Comparison of ENCODE assay signal across 21 cellular contexts in the genomic region with DNA sequence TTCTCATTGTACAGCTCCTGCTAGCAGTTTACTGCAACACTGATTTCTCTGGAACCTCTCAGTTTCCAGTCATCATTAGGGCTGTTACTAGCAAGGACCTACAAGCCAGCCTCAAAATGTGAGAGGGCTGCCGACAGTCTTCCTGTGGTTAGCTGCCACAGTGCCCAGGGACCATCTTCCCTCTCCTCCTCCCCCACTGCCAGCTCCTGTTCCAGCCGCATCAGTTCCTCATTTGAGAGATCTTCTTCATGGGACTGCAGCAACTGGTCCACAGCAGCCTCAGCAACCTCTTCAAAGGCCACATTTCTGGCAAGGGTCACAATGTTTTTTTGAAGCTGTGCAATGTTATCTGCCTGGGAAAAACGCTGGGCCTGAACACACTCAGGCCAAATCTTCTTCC. TPM values are rescaled to one million over a fixed set of nuclear protein-coding genes. Genes with fewer than 3 reads are reported as not detected.
DNase-seq lines count a peak whose midpoint lies in the region; ATAC-seq, FAIRE-seq and TF ChIP-seq lines count a peak whose summit lies in the region.
"Had no signal": no experiment of that assay in that cellular context is flagged by ENCODE, and none has a peak within 500 bp of the region (broad histone marks: within the 10 kb centered on the region; RNA-seq: fewer than 3 reads in every experiment).

No MANE protein-coding gene starts in this region.

- no peaks in the 10 kb centered on the region for H3K9me2 ChIP-seq in OCI-LY7 (ENCODE audit: insufficient read depth, low read length)

- no peak for TF ChIP-seq EP300 in GM12878 (IDR thresholded peaks at IDR 0.05; ENCODE audit: borderline replicate concordance in 1 of 2, control insufficient read depth in 1 of 2, low read depth in 2 of 2, low read length in 2 of 2)

- DNase-seq in AML-193 (lab: John Stamatoyannopoulos, UW) (peak; percentile 84 to 94), KBM-7 (peak; percentile 95), OCI-LY7 (ENCODE audit: low spot score) (peak; percentile 37), GM12878 (ENCODE audit: low read depth, low spot score) (no peak), NCI-H1105 treated with DMSO at 0.1 percent for 48 hours (lab: John Stamatoyannopoulos, UW) (no peak), cortex of kidney (lab: John Stamatoyannopoulos, UW) (no peak), NCI-H69 (lab: John Stamatoyannopoulos, UW) (no peak)
- DNase-seq in stimulated activated CD4-positive, alpha-beta T cell treated with anti-CD3 and anti-CD28 coated beads, Interleukin-4, amount 100 ng/mL, for 4 hours = no peak
- DNase-seq: activated CD4-positive, alpha-beta T cell treated with anti-CD3 and anti-CD28 coated beads for 4 hours; foreskin keratinocyte; mammary epithelial cell; NCI-H1048; NCI-H2081 treated with DMSO at 0.1 percent for 48 hours; pancreas; PC-3; stimulated activated CD4-positive, alpha-beta T cell treated with anti-CD3 and anti-CD28 coated beads, Interleukin-2, amount 100 ng/mL, for 24 hours had no signal

- RAD21 ChIA-PET in GM12878 (lab: Charles Lee; ENCODE audit: unreplicated experiment) = interaction anchor here (0.6 kb wide), 1 partner anchor 40 kb away, joined by 3 read pairs; no protein-coding TSS in a partner anchor

- WGBS in GM12878 (ENCODE audit: insufficient coverage, insufficient replicate concordance, low lambda C conversion rate, missing lambda C conversion rate) = 63% methylated on average over 3 of the region's 3 CpGs

- TF ChIP-seq CTCF in OCI-LY7 (conservative IDR thresholded peaks at IDR 0.05; ENCODE audit: low read length) = no peak
- TF ChIP-seq CTCF in GM12878 (IDR thresholded peaks at IDR 0.05 in 2 of 3, conservative IDR thresholded peaks at IDR 0.05 in 1 of 3; ENCODE audit: control insufficient read depth in 2 of 3, extremely low read depth in 1 of 3, insufficient read depth in 1 of 3, low read depth in 3 of 3, low read length in 3 of 3) = no peak

- H4K20me1 ChIP-seq in OCI-LY7 (ENCODE audit: insufficient read depth, low read length) = 0 out of 2 replicates have a peak, but pooled peaks cover 6% of the 10 kb centered on the region
- no peaks in the 10 kb centered on the region for H4K20me1 ChIP-seq in GM12878 (ENCODE audit: control insufficient read depth, insufficient read depth)

- H3K9me3 ChIP-seq in OCI-LY7 (ENCODE audit: low read length) = no peaks in the 10 kb centered on the region
- H3K9me3 ChIP-seq in GM12878 (replicated peaks; ENCODE audit: control insufficient read depth, insufficient read depth, low read length) = no peaks in the 10 kb centered on the region; the same call in 2 of the 3 replicates
- H3K9me3 ChIP-seq: pancreas, SJSA1, upper lobe of left lung had no signal

- intact Hi-C loops in OCI-LY7 (cut with micrococcal nuclease; ENCODE audit: unreplicated experiment) = no loop called here
- intact Hi-C loops in GM12878 (cut with micrococcal nuclease; ENCODE audit: unreplicated experiment) = no loop called here

- H3K36me3 ChIP-seq in OCI-LY7 (ENCODE audit: insufficient read depth, low read length) (peaks cover 44% of the 10 kb centered on the region), GM12878 (ENCODE audit: control insufficient read depth in 2 of 2, insufficient read depth in 2 of 2, low read length in 1 of 2) (no peaks in the 10 kb centered on the region)
- H3K36me3 ChIP-seq: pancreas had no signal

- no peak for TF ChIP-seq RAD21 in GM12878 (IDR thresholded peaks at IDR 0.05; ENCODE audit: insufficient read depth, low read depth, low read length)

- CTCF ChIA-PET in OCI-LY7 (lab: Charles Lee; ENCODE audit: unreplicated experiment) (interaction anchor here (1.3 kb wide), 1 partner anchor 16 kb away, joined by 6 read pairs; no protein-coding TSS in a partner anchor), GM12878 (lab: Yijun Ruan, JAX) (interaction anchor here (1.1 to 1.4 kb wide), 2 partner anchors 12 to 264 kb away, joined by 3 read pairs; no protein-coding TSS in a partner anchor)

- peak overlapping the region; percentile 60 for H3K4me2 ChIP-seq in OCI-LY7 (ENCODE audit: low read length)
- H3K4me2 ChIP-seq in GM12878 (ENCODE audit: control insufficient read depth, insufficient read depth) = no peak overlapping the region; the same call in 1 of the 2 replicates

- H3K79me2 ChIP-seq in OCI-LY7 (ENCODE audit: insufficient read depth, low read depth, low read length) = peaks cover 30% of the 10 kb centered on the region
- peaks cover 33% of the 10 kb centered on the region for H3K79me2 ChIP-seq in GM12878 (ENCODE audit: control insufficient read depth, insufficient read depth, low read length)

- H3K4me3 ChIP-seq in OCI-LY7 (ENCODE audit: low read depth, low read length, poor library complexity, severe bottlenecking) = peak overlapping the region; percentile 25
- no peak overlapping the region for H3K4me3 ChIP-seq in GM12878
- H3K4me3 ChIP-seq: coronary artery, pancreas, SJSA1, upper lobe of left lung had no signal

- H3K4me1 ChIP-seq in OCI-LY7 (ENCODE audit: insufficient read depth, low read length, poor library complexity, severe bottlenecking) (peaks cover 38% of the 10 kb centered on the region), GM12878 (ENCODE audit: control insufficient read depth, insufficient read depth, low read length) (peaks cover 14% of the 10 kb centered on the region)

- no peak for ATAC-seq in GM12878
- ATAC-seq: foreskin keratinocyte, HCT116, pancreas, PC-3 had no signal

- in situ Hi-C loops in KBM-7 (cut with MboI; ENCODE audit: low pct_unique_long_range_greater_than_20kb, low sequenced_read_pairs) (no loop called here), GM12878 (cut with MboI) (no loop called here)

- H2AFZ ChIP-seq in OCI-LY7 (ENCODE audit: low read length) (no peak overlapping the region), GM12878 (ENCODE audit: control insufficient read depth, low read depth, low read length) (no peak overlapping the region)

- SMC1A ChIA-PET in GM12878 (lab: Charles Lee; ENCODE audit: uncharacterized antibody, unreplicated experiment) = interaction anchor here (1.5 kb wide), 1 partner anchor 16 kb away, joined by 3 read pairs; no protein-coding TSS in a partner anchor

- TF ChIP-seq POLR2A in GM12878 (IDR thresholded peaks at IDR 0.05; ENCODE audit: low read depth, low read length) = no peak

- no TSS peak for BruUV-seq in OCI-LY7 (replicated peaks; lab: Mats Ljungman, UMichigan)
- BruUV-seq in GM12878 (replicated peaks; lab: Mats Ljungman, UMichigan) = no TSS peak

- no peak overlapping the region for H3K9ac ChIP-seq in GM12878 (ENCODE audit: control insufficient read depth, insufficient read depth, low read length)

- POLR2A ChIA-PET in OCI-LY7 (lab: Charles Lee) (interaction anchor here (0.8 to 1.6 kb wide), 5 partner anchors 12 to 51 kb away, joined by 3 to 10 read pairs (median 6); partner anchors contain the start of genes MC1R and TUBB3), GM12878 (lab: Charles Lee) (interaction anchor here (0.8 kb wide), 1 partner anchor 15 kb away, joined by 3 read pairs; no protein-coding TSS in a partner anchor)

- peak overlapping the region; percentile 55 for H3K27ac ChIP-seq in OCI-LY7 (ENCODE audit: low read depth, low read length, poor library complexity, severe bottlenecking)
- H3K27ac ChIP-seq in GM12878 (ENCODE audit: control insufficient read depth, insufficient read depth) = no peak overlapping the region
- H3K27ac ChIP-seq: coronary artery, epithelial cell of prostate, foreskin keratinocyte, pancreas, SJSA1 had no signal

- no peaks in the 10 kb centered on the region for H3K27me3 ChIP-seq in GM12878 (replicated peaks in 1 of 2; ENCODE audit: control insufficient read depth in 2 of 2, insufficient read depth in 2 of 2, low read length in 1 of 2)
- H3K27me3 ChIP-seq: foreskin keratinocyte, pancreas, SJSA1, upper lobe of left lung had no signal

- no peak for FAIRE-seq in GM12878 (lab: Jason Lieb, UNC)
- FAIRE-seq: pancreas had no signal

RNA-seq across cellular contexts. Expression of gene DEF8, which starts 21.5 kb away (rescaled TPM):
- 222 and 292 TPM in 2 replicates for total RNA-seq in OCI-LY7 (2014; rRNA removed; shearing (Covaris generic))
- 295 and 380 TPM in 2 replicates for total RNA-seq in OCI-LY7 (2022)
- total RNA-seq in GM12878 (2013; cell fraction: nucleolus; rRNA removed) = 34.0 and 49.6 TPM in 2 replicates
- total RNA-seq in GM12878 (2014; rRNA removed) = 88.3 and 98.2 TPM in 2 replicates
- total RNA-seq in GM12878 (2014; rRNA removed; fragmentation: Illumina TruSeq; extraction: Trizol) = 35.3 and 38.6 TPM in 2 replicates
- total RNA-seq in GM12878 (2021) = 63.8 and 72.1 TPM in 2 replicates
- polyA plus RNA-seq in GM12878 (2011; ENCODE audit: low read depth) = 27.4 TPM
- 14.4 and 27.9 TPM in 2 replicates for polyA plus RNA-seq in GM12878 (2011; rRNA removed)
- polyA plus RNA-seq in GM12878 (2011; cell fraction: cytosol; rRNA removed) = 53.1 and 56.5 TPM in 2 replicates
- polyA plus RNA-seq in GM12878 (2011; cell fraction: nucleus; rRNA removed) = 93.4 and 142 TPM in 2 replicates
- 26.0 and 37.6 TPM in 2 replicates for polyA plus RNA-seq in GM12878 (2012)
- 13.5 and 28.8 TPM in 2 replicates for polyA plus RNA-seq in GM12878 (2014; fragmentation: Illumina TruSeq; extraction: Trizol)
- 10 to 100 TPM; 17.0 to 33.5 TPM for polyA plus RNA-seq in GM12878 (2014; fragmentation: Nextera tagmentation; extraction: Ambion mirVana)
- polyA plus RNA-seq in GM12878 (2014; rRNA removed) = 80.6 and 124 TPM in 2 replicates
- 10 to 100 TPM; 63.2 to 64.1 TPM for polyA plus RNA-seq in GM12878 (2016; fragmentation: Nextera tagmentation; extraction: Ambion mirVana)
- polyA minus RNA-seq in GM12878 (2011; rRNA and poly(A)+ RNA removed) = 19.9 and 23.1 TPM in 2 replicates
- 14.2 and 15.2 TPM in 2 replicates for polyA minus RNA-seq in GM12878 (2011; cell fraction: cytosol; rRNA and poly(A)+ RNA removed)
- polyA minus RNA-seq in GM12878 (2011; cell fraction: nucleus; rRNA and poly(A)+ RNA removed) = 9.8 and 24.4 TPM in 2 replicates

RNA-seq across cellular contexts. Expression of gene TUBB3, which starts 46.9 kb away (rescaled TPM):
- total RNA-seq in OCI-LY7 (2014; rRNA removed; shearing (Covaris generic)) = 59.6 and 63.7 TPM in 2 replicates
- total RNA-seq in OCI-LY7 (2022) (118 and 192 TPM in 2 replicates), GM12878 (2014; rRNA removed) (1.3 and 1.6 TPM in 2 replicates), GM12878 (2014; rRNA removed; fragmentation: Illumina TruSeq; extraction: Trizol) (0.49 and 0.69 TPM in 2 replicates), GM12878 (2021) (1.6 and 2.3 TPM in 2 replicates)
- 1.7 TPM in 1 of 2 replicates, not detected in the other for total RNA-seq in GM12878 (2013; cell fraction: nucleolus; rRNA removed)
- 0.29 TPM for polyA plus RNA-seq in GM12878 (2011; ENCODE audit: low read depth)
- polyA plus RNA-seq in GM12878 (2011; rRNA removed) (0.19 and 0.58 TPM in 2 replicates), GM12878 (2014; fragmentation: Illumina TruSeq; extraction: Trizol) (0.32 TPM in 1 of 2 replicates, not detected in the other), GM12878 (2014; fragmentation: Nextera tagmentation; extraction: Ambion mirVana) (under 1 TPM in 1 of 2 experiments, not detected in 1; 0.09 TPM), GM12878 (2014; rRNA removed) (0.50 and 0.86 TPM in 2 replicates), GM12878 (2016; fragmentation: Nextera tagmentation; extraction: Ambion mirVana) (1 to 10 TPM; 1.3 to 2.5 TPM)
- polyA plus RNA-seq in GM12878 (2011; cell fraction: cytosol; rRNA removed) = 0.52 and 1.0 TPM in 2 replicates
- polyA plus RNA-seq in GM12878 (2011; cell fraction: nucleus; rRNA removed) = 1.8 TPM in 2 replicates
- 1.0 and 1.3 TPM in 2 replicates for polyA plus RNA-seq in GM12878 (2012)
- 0.51 and 1.4 TPM in 2 replicates for polyA minus RNA-seq in GM12878 (2011; rRNA and poly(A)+ RNA removed)
- 0.67 TPM in 1 of 2 replicates, not detected in the other for polyA minus RNA-seq in GM12878 (2011; cell fraction: cytosol; rRNA and poly(A)+ RNA removed)
- polyA minus RNA-seq in GM12878 (2011; cell fraction: nucleus; rRNA and poly(A)+ RNA removed) = 0.60 TPM in 1 of 2 replicates, not detected in the other

RNA-seq across cellular contexts. Expression of gene DBNDD1, which starts 49.2 kb away (rescaled TPM):
- 0.98 and 1.1 TPM in 2 replicates for total RNA-seq in OCI-LY7 (2014; rRNA removed; shearing (Covaris generic))
- total RNA-seq in OCI-LY7 (2022) (0.57 and 0.85 TPM in 2 replicates), GM12878 (2014; rRNA removed) (0.45 and 0.54 TPM in 2 replicates), GM12878 (2014; rRNA removed; fragmentation: Illumina TruSeq; extraction: Trizol) (0.63 and 0.92 TPM in 2 replicates), GM12878 (2021) (1.3 and 1.5 TPM in 2 replicates)
- 3.7 and 4.0 TPM in 2 replicates for total RNA-seq in GM12878 (2013; cell fraction: nucleolus; rRNA removed)
- polyA plus RNA-seq in GM12878 (2011; ENCODE audit: low read depth) = 2.5 TPM
- polyA plus RNA-seq in GM12878 (2011; rRNA removed) (2.8 and 4.6 TPM in 2 replicates), GM12878 (2014; fragmentation: Illumina TruSeq; extraction: Trizol) (0.70 and 0.91 TPM in 2 replicates), GM12878 (2014; fragmentation: Nextera tagmentation; extraction: Ambion mirVana) (under 1 TPM; 0.06 to 0.09 TPM), GM12878 (2014; rRNA removed) (1.4 and 2.4 TPM in 2 replicates), GM12878 (2016; fragmentation: Nextera tagmentation; extraction: Ambion mirVana) (under 1 TPM; 0.28 to 0.48 TPM)
- polyA plus RNA-seq in GM12878 (2011; cell fraction: cytosol; rRNA removed) = 9.2 and 9.6 TPM in 2 replicates
- 5.9 and 10.9 TPM in 2 replicates for polyA plus RNA-seq in GM12878 (2011; cell fraction: nucleus; rRNA removed)
- 2.4 and 3.7 TPM in 2 replicates for polyA plus RNA-seq in GM12878 (2012)
- 2.0 and 7.6 TPM in 2 replicates for polyA minus RNA-seq in GM12878 (2011; rRNA and poly(A)+ RNA removed)
- polyA minus RNA-seq in GM12878 (2011; cell fraction: cytosol; rRNA and poly(A)+ RNA removed) = 2.8 TPM in 2 replicates
- polyA minus RNA-seq in GM12878 (2011; cell fraction: nucleus; rRNA and poly(A)+ RNA removed) = 2.4 and 2.6 TPM in 2 replicates

RNA-seq across cellular contexts. Expression of gene MC1R, which starts 51.3 kb away (rescaled TPM):
- total RNA-seq in OCI-LY7 (2014; rRNA removed; shearing (Covaris generic)) = 7.3 and 8.3 TPM in 2 replicates
- total RNA-seq in OCI-LY7 (2022) = 22.3 and 23.8 TPM in 2 replicates
- 8.0 and 12.8 TPM in 2 replicates for total RNA-seq in GM12878 (2013; cell fraction: nucleolus; rRNA removed)
- total RNA-seq in GM12878 (2014; rRNA removed) = 0.60 and 0.62 TPM in 2 replicates
- total RNA-seq in GM12878 (2014; rRNA removed; fragmentation: Illumina TruSeq; extraction: Trizol) = 0.28 and 0.40 TPM in 2 replicates
- 0.72 and 1.3 TPM in 2 replicates for total RNA-seq in GM12878 (2021)
- polyA plus RNA-seq in GM12878 (2011; ENCODE audit: low read depth) = 0.55 TPM
- 0.68 and 1.0 TPM in 2 replicates for polyA plus RNA-seq in GM12878 (2011; rRNA removed)
- 1.3 and 1.5 TPM in 2 replicates for polyA plus RNA-seq in GM12878 (2011; cell fraction: cytosol; rRNA removed)
- polyA plus RNA-seq in GM12878 (2011; cell fraction: nucleus; rRNA removed) = 11.5 and 15.2 TPM in 2 replicates
- 0.44 and 1.2 TPM in 2 replicates for polyA plus RNA-seq in GM12878 (2012)
- 0.50 TPM in 1 of 2 replicates, not detected in the other for polyA plus RNA-seq in GM12878 (2014; fragmentation: Illumina TruSeq; extraction: Trizol)
- polyA plus RNA-seq in GM12878 (2014; fragmentation: Nextera tagmentation; extraction: Ambion mirVana) = under 1 TPM; 0.06 to 0.07 TPM
- 1.8 and 2.3 TPM in 2 replicates for polyA plus RNA-seq in GM12878 (2014; rRNA removed)
- polyA plus RNA-seq in GM12878 (2016; fragmentation: Nextera tagmentation; extraction: Ambion mirVana) = under 1 TPM; 0.18 to 0.40 TPM
- polyA minus RNA-seq in GM12878 (2011; rRNA and poly(A)+ RNA removed) = 1.8 and 2.8 TPM in 2 replicates
- 0.40 and 1.4 TPM in 2 replicates for polyA minus RNA-seq in GM12878 (2011; cell fraction: cytosol; rRNA and poly(A)+ RNA removed)
- polyA minus RNA-seq in GM12878 (2011; cell fraction: nucleus; rRNA and poly(A)+ RNA removed) = 1.8 and 4.1 TPM in 2 replicates

Comparison
In these comparisons a context has a peak if more than half of its experiments do, and no peak if none do; other contexts are left out.
1. DNase-seq: peak in AML-193 (2 of 2), KBM-7 (single experiment) and OCI-LY7 (single experiment); none in GM12878 (single experiment), NCI-H1105 treated with DMSO at 0.1 percent for 48 hours (single experiment), stimulated activated CD4-positive, alpha-beta T cell treated with anti-CD3 and anti-CD28 coated beads, Interleukin-4, amount 100 ng/mL, for 4 hours (0 of 2), cortex of kidney (single experiment) and NCI-H69 (single experiment).
2. RNA of gene TUBB3, which starts 46.9 kb away (total RNA-seq): 59.6 to 192 TPM in OCI-LY7; 0.49 to 2.3 TPM in GM12878; every median in the first group is over 10 times any median in the second.